ENCODE assay signal across 1 cellular context in the genomic region with DNA sequence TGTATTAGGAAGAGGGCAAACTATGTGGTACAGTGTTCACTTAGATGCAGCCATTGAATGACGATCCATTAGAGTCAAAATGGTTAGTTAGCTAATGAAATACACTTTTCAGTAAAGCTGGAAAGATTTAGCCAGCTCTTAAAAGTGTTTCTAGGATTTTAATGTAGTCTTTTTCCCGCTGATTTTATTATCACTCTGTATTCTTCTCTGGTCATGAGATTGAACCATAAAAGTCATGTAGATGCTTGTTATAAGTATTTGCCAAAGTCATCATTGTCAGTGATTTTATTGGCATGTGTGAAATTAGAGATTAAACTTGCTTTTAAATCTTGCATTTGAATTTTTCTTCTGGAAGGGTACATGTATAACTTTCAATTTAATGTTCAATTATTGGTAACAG.
A peak's percentile ranks its signal among the peaks of the same experiment; 100 is the strongest.
TF ChIP-seq lines count a peak whose summit lies in the region.

No MANE protein-coding gene starts in this region.

TF ChIP-seq in HEK293, 187 proteins besides CTCF, POLR2A, EP300 and RAD21 (continued from another document):
- TF ChIP-seq, protein P1, sequence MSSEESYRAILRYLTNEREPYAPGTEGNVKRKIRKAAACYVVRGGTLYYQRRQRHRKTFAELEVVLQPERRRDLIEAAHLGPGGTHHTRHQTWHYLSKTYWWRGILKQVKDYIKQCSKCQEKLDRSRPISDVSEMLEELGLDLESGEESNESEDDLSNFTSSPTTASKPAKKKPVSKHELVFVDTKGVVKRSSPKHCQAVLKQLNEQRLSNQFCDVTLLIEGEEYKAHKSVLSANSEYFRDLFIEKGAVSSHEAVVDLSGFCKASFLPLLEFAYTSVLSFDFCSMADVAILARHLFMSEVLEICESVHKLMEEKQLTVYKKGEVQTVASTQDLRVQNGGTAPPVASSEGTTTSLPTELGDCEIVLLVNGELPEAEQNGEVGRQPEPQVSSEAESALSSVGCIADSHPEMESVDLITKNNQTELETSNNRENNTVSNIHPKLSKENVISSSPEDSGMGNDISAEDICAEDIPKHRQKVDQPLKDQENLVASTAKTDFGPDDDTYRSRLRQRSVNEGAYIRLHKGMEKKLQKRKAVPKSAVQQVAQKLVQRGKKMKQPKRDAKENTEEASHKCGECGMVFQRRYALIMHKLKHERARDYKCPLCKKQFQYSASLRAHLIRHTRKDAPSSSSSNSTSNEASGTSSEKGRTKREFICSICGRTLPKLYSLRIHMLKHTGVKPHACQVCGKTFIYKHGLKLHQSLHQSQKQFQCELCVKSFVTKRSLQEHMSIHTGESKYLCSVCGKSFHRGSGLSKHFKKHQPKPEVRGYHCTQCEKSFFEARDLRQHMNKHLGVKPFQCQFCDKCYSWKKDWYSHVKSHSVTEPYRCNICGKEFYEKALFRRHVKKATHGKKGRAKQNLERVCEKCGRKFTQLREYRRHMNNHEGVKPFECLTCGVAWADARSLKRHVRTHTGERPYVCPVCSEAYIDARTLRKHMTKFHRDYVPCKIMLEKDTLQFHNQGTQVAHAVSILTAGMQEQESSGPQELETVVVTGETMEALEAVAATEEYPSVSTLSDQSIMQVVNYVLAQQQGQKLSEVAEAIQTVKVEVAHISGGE (tag by site-specific recombination; conservative IDR thresholded peaks at IDR 0.05; ENCODE audit: low read depth), result no peak
- TF ChIP-seq ZNF514 (tag by site-specific recombination; IDR thresholded peaks at IDR 0.05), result no peak
- peak; percentile 59; the same call in 1 of the 2 replicates for TF ChIP-seq PRDM4 (tag by site-specific recombination; IDR thresholded peaks at IDR 0.05)
- no peak for TF ChIP-seq ZXDB (tag by site-specific recombination; IDR thresholded peaks at IDR 0.05)
- peak; percentile 58 for TF ChIP-seq PRDM6 (tag by site-specific recombination; IDR thresholded peaks at IDR 0.05)
- no peak for TF ChIP-seq ZNF610 (tag by site-specific recombination; IDR thresholded peaks at IDR 0.05; ENCODE audit: borderline replicate concordance)
- TF ChIP-seq IKZF3 (tag by site-specific recombination; IDR thresholded peaks at IDR 0.05), result no peak
- TF ChIP-seq ZNF24 (tag by site-specific recombination; IDR thresholded peaks at IDR 0.05), result no peak
- TF ChIP-seq ZNF571 (tag by site-specific recombination; IDR thresholded peaks at IDR 0.05), result no peak
- no peak for TF ChIP-seq ZNF621 (tag by site-specific recombination; IDR thresholded peaks at IDR 0.05)
- no peak for TF ChIP-seq ZNF184 (tag by site-specific recombination; IDR thresholded peaks at IDR 0.05)
- no peak for TF ChIP-seq ZNF335 (tag by site-specific recombination; conservative IDR thresholded peaks at IDR 0.05)
- no peak for TF ChIP-seq ZNF354C (tag by site-specific recombination; IDR thresholded peaks at IDR 0.05; ENCODE audit: borderline replicate concordance, low read depth)
- TF ChIP-seq ZNF140 (tag by site-specific recombination; IDR thresholded peaks at IDR 0.05), result no peak
- TF ChIP-seq ZNF529 (tag by site-specific recombination; IDR thresholded peaks at IDR 0.05; ENCODE audit: insufficient replicate concordance), result no peak
- no peak for TF ChIP-seq ZNF169 (tag by site-specific recombination; IDR thresholded peaks at IDR 0.05)
- TF ChIP-seq ZSCAN16 (tag by site-specific recombination; IDR thresholded peaks at IDR 0.05), result no peak
- TF ChIP-seq BCL6B (tag by site-specific recombination; IDR thresholded peaks at IDR 0.05), result peak; percentile 79; the same call in 1 of the 2 replicates
- TF ChIP-seq BCL11A (tag by site-specific recombination; IDR thresholded peaks at IDR 0.05; ENCODE audit: low read depth), result 0 out of 2 replicates have a peak, but pooled peaks have one; percentile 17
- TF ChIP-seq ZNF146 (tag by site-specific recombination; IDR thresholded peaks at IDR 0.05), result no peak
- TF ChIP-seq, protein P2, sequence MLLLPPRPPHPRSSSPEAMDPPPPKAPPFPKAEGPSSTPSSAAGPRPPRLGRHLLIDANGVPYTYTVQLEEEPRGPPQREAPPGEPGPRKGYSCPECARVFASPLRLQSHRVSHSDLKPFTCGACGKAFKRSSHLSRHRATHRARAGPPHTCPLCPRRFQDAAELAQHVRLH (tag by site-specific recombination; IDR thresholded peaks at IDR 0.05), result no peak
- TF ChIP-seq ZNF26 (tag by site-specific recombination; IDR thresholded peaks at IDR 0.05), result no peak
- TF ChIP-seq, protein P3, sequence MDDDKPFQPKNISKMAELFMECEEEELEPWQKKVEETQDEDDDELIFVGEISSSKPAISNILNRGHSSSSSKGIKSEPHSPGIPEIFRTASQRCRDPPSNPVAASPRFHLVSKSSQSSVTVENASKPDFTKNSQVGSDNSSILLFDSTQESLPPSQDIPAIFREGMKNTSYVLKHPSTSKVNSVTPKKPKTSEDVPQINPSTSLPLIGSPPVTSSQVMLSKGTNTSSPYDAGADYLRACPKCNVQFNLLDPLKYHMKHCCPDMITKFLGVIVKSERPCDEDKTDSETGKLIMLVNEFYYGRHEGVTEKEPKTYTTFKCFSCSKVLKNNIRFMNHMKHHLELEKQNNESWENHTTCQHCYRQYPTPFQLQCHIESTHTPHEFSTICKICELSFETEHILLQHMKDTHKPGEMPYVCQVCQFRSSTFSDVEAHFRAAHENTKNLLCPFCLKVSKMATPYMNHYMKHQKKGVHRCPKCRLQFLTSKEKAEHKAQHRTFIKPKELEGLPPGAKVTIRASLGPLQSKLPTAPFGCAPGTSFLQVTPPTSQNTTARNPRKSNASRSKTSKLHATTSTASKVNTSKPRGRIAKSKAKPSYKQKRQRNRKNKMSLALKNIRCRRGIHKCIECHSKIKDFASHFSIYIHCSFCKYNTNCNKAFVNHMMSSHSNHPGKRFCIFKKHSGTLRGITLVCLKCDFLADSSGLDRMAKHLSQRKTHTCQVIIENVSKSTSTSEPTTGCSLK (tag by site-specific recombination; IDR thresholded peaks at IDR 0.05), result no peak
- TF ChIP-seq PBX3 (CRISPR knock-in tag; IDR thresholded peaks at IDR 0.05), result no peak
- TF ChIP-seq, protein P4, sequence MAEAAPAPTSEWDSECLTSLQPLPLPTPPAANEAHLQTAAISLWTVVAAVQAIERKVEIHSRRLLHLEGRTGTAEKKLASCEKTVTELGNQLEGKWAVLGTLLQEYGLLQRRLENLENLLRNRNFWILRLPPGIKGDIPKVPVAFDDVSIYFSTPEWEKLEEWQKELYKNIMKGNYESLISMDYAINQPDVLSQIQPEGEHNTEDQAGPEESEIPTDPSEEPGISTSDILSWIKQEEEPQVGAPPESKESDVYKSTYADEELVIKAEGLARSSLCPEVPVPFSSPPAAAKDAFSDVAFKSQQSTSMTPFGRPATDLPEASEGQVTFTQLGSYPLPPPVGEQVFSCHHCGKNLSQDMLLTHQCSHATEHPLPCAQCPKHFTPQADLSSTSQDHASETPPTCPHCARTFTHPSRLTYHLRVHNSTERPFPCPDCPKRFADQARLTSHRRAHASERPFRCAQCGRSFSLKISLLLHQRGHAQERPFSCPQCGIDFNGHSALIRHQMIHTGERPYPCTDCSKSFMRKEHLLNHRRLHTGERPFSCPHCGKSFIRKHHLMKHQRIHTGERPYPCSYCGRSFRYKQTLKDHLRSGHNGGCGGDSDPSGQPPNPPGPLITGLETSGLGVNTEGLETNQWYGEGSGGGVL (tag by site-specific recombination; IDR thresholded peaks at IDR 0.05), result no peak
- TF ChIP-seq ZNF776 (tag by site-specific recombination; IDR thresholded peaks at IDR 0.05; ENCODE audit: borderline replicate concordance), result no peak
- TF ChIP-seq ZNF366 (tag by site-specific recombination; conservative IDR thresholded peaks at IDR 0.05), result no peak
- no peak for TF ChIP-seq ZNF350 (tag by site-specific recombination; IDR thresholded peaks at IDR 0.05)
